In the genomic region with DNA sequence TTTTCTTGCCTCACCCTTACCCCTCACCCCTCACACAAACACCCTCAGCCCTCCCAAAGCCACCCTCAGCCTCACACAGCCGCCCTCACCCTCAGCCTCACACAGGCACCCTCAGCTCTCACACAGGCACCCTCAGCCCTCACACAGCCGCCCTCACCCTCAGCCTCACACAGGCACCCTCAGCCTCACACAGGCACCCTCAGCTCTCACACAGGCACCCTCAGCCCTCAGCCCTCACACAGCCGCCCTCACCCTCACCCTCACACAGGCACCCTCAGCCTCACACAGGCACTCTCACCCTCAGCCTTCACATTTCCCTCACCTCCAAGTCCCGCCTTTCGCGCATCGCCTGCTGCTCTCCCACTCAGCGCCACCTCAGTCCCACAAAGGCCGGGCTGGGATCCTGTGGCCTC, we compare ENCODE assay signal across 6 cellular contexts. TPM values are rescaled to one million over a fixed set of nuclear protein-coding genes. Genes with fewer than 3 reads are reported as not detected.
DNase-seq lines count a peak whose midpoint lies in the region; TF ChIP-seq lines count a peak whose summit lies in the region.

No MANE protein-coding gene starts in this region.

- H3K9me3 Mint-ChIP-seq in HFFc6 = no peaks in the 10 kb centered on the region

- H3K4me1 Mint-ChIP-seq in HFFc6 (ENCODE audit: low read depth) = peaks cover 18% of the 10 kb centered on the region

- DNase-seq in H7 (no peak), caudate nucleus (lab: John Stamatoyannopoulos, UW) (peak in 2 of 61 donors; percentile 55 to 71), NCI-H1092 (lab: John Stamatoyannopoulos, UW) (no peak), D341Med (ENCODE audit: low spot score) (no peak), HFFc6 (no peak)

- TF ChIP-seq CTCF in neutrophil (IDR thresholded peaks at IDR 0.05) (no peak), HFFc6 (IDR thresholded peaks at IDR 0.05) (no peak)

- H3K27ac Mint-ChIP-seq in HFFc6 = no peak overlapping the region

- peaks cover 1% of the 10 kb centered on the region for H3K36me3 ChIP-seq in H7 (replicated peaks; ENCODE audit: control insufficient read depth, insufficient read depth, low read length)
- no peaks in the 10 kb centered on the region for H3K36me3 ChIP-seq in neutrophil

- peaks cover 12% of the 10 kb centered on the region for H3K36me3 Mint-ChIP-seq in HFFc6 (ENCODE audit: low read depth)

- H3K27me3 ChIP-seq in H7 (ENCODE audit: control insufficient read depth, insufficient read depth, low read length) = no peaks in the 10 kb centered on the region
- no peaks in the 10 kb centered on the region for H3K27me3 ChIP-seq in neutrophil

- H3K9me3 ChIP-seq in neutrophil = no peaks in the 10 kb centered on the region

- H3K27ac ChIP-seq in caudate nucleus (ENCODE audit: low read depth, low read length) = peak overlapping the region; percentile 68
- H3K27ac ChIP-seq in neutrophil = peak overlapping the region; percentile 75

- peaks cover 17 to 21% of the 10 kb centered on the region in 2 experiments for H3K4me1 ChIP-seq in neutrophil (ENCODE audit: control insufficient read depth in 1 of 2, insufficient read depth in 1 of 2, low read depth in 1 of 2, low read length in 1 of 2)

- no peaks in the 10 kb centered on the region; the same call in 1 of the 2 replicates for H3K27me3 Mint-ChIP-seq in HFFc6 (ENCODE audit: insufficient read depth)

- peak overlapping the region; percentile 80 for H3K4me3 ChIP-seq in H7 (ENCODE audit: insufficient read depth, low read depth, low read length)
- peak overlapping the region; percentile 78 to 94 for H3K4me3 ChIP-seq in neutrophil (ENCODE audit: low read depth in 1 of 2, low read length in 1 of 2)

- H3K4me3 Mint-ChIP-seq in HFFc6 = no peak overlapping the region

RNA-seq across cellular contexts. Expression of a gene that starts 0.3 kb away (rescaled TPM):
- 2.6 and 2.7 TPM in 2 replicates for total RNA-seq in H7 (2014; rRNA removed; shearing (Covaris generic))
- total RNA-seq in HFFc6 (2021; fragmentation: NEBNext Ultra II Directional; extraction: Animal tissue kit (Norgen Biotek cat#: 25700)) = 1 to 10 TPM; 2.5 to 3.0 (median 2.8) TPM

RNA-seq across cellular contexts. Expression of a gene that starts 21.3 kb away (rescaled TPM):
- total RNA-seq in H7 (2014; rRNA removed; shearing (Covaris generic)) = 21.7 and 24.8 TPM in 2 replicates
- total RNA-seq in HFFc6 (2021; fragmentation: NEBNext Ultra II Directional; extraction: Animal tissue kit (Norgen Biotek cat#: 25700)) = 10 to 100 TPM; 24.0 to 31.2 (median 28.2) TPM

RNA-seq across cellular contexts. Expression of a gene that starts 26.8 kb away (rescaled TPM):
- 33.8 and 45.5 TPM in 2 replicates for total RNA-seq in H7 (2014; rRNA removed; shearing (Covaris generic))
- total RNA-seq in HFFc6 (2021; fragmentation: NEBNext Ultra II Directional; extraction: Animal tissue kit (Norgen Biotek cat#: 25700)) = 10 to 100 TPM; 21.2 to 36.9 (median 25.4) TPM

RNA-seq across cellular contexts. Expression of a gene that starts 36.0 kb away (rescaled TPM):
- 3.0 and 3.2 TPM in 2 replicates for total RNA-seq in H7 (2014; rRNA removed; shearing (Covaris generic))
- total RNA-seq in HFFc6 (2021; fragmentation: NEBNext Ultra II Directional; extraction: Animal tissue kit (Norgen Biotek cat#: 25700)) = under 1 TPM; 0.16 to 0.35 (median 0.27) TPM

RNA-seq across cellular contexts. Expression of a gene that starts 47.8 kb away (rescaled TPM):
- total RNA-seq in H7 (2014; rRNA removed; shearing (Covaris generic)) = 9.4 and 11.9 TPM in 2 replicates
- 1 to 10 TPM; 3.4 to 4.5 (median 4.1) TPM for total RNA-seq in HFFc6 (2021; fragmentation: NEBNext Ultra II Directional; extraction: Animal tissue kit (Norgen Biotek cat#: 25700))
